In the genomic region with DNA sequence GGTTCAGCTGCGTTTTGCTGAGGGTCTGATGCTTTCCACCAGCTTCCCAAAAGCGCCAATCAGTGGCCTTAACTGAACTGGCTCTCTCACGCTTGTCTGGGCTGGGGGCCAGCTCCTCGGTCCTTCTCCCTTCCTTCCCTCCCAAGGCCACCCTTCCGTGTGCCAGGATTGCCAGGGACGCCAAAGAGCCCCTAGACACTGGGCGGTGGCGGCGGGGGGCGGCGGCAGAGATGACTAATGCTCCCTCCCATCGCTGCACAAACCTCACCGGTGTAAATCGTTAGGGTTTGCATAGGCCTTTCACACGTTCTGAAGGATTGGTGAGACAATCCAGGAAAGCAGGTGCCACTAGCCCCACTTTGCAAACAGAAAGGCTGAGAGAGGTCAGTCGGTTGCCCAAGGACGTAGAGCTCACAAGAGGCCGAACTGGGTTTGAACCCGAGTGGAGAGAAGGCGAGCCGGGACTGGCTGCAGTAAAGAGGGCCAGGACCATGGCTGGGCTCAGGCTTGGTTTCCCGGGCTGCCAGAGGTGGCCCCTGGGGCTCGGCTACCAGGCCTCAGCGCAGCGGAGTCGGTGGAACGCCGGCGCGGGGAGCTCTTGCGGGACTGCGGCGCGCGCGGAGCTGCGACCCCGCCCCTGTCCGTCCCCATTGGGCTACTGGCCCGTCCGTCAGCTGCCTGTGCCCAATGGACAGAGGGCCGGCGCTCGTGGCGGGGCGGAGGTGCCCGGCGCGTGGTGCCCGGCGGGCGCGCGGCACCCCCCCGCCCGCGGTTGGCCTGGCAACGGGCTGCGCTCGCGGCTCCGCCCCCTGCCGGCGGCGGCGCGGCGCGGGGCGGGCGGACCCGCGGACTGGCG, we compare ENCODE assay signal across 1 cellular context.
TF ChIP-seq lines count a peak whose summit lies in the region.

No MANE protein-coding gene starts in this region.

TF ChIP-seq in GM12878, 131 proteins besides CTCF, POLR2A, EP300 and RAD21 (continued from another document):
- TF ChIP-seq PKNOX1 (IDR thresholded peaks at IDR 0.05) (peak; percentile 98), BHLHE40 (IDR thresholded peaks at IDR 0.05; ENCODE audit: borderline replicate concordance in 1 of 2, low read depth in 2 of 2, low read length in 1 of 2) (peak in 1 of 2 experiments; percentile 83; a peak in 2 of 4 replicates), IKZF2 (IDR thresholded peaks at IDR 0.05) (no peak), RB1 (IDR thresholded peaks at IDR 0.05; ENCODE audit: borderline replicate concordance) (peak; percentile 66; the same call in 1 of the 2 replicates)
- TF ChIP-seq, protein P1, sequence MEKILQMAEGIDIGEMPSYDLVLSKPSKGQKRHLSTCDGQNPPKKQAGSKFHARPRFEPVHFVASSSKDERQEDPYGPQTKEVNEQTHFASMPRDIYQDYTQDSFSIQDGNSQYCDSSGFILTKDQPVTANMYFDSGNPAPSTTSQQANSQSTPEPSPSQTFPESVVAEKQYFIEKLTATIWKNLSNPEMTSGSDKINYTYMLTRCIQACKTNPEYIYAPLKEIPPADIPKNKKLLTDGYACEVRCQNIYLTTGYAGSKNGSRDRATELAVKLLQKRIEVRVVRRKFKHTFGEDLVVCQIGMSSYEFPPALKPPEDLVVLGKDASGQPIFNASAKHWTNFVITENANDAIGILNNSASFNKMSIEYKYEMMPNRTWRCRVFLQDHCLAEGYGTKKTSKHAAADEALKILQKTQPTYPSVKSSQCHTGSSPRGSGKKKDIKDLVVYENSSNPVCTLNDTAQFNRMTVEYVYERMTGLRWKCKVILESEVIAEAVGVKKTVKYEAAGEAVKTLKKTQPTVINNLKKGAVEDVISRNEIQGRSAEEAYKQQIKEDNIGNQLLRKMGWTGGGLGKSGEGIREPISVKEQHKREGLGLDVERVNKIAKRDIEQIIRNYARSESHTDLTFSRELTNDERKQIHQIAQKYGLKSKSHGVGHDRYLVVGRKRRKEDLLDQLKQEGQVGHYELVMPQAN (conservative IDR thresholded peaks at IDR 0.05) = peak; percentile 38; the same call in 1 of the 2 replicates
- TF ChIP-seq, protein P2, sequence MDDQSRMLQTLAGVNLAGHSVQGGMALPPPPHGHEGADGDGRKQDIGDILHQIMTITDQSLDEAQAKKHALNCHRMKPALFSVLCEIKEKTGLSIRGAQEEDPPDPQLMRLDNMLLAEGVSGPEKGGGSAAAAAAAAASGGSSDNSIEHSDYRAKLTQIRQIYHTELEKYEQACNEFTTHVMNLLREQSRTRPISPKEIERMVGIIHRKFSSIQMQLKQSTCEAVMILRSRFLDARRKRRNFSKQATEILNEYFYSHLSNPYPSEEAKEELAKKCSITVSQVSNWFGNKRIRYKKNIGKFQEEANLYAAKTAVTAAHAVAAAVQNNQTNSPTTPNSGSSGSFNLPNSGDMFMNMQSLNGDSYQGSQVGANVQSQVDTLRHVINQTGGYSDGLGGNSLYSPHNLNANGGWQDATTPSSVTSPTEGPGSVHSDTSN (IDR thresholded peaks at IDR 0.05; ENCODE audit: insufficient replicate concordance, low read depth, low read length) = peak; percentile 98
